25 cellular contexts compared by ENCODE assay signal in genomic region chr6:143803769-143804540, GRCh38. TPM values are rescaled to one million over a fixed set of nuclear protein-coding genes. Genes with fewer than 3 reads are reported as not detected.
DNase-seq lines count a peak whose midpoint lies in the region; ATAC-seq lines count a peak whose summit lies in the region.
"Had no signal": no experiment of that assay in that cellular context is flagged by ENCODE, and none has a peak within 500 bp of the region (broad histone marks: within the 10 kb centered on the region; RNA-seq: fewer than 3 reads in every experiment).

No MANE protein-coding gene starts in this region.

- peak overlapping the region; percentile 79 for H3K27ac ChIP-seq in HUES6 (ENCODE audit: low read depth, low read length)
- H3K27ac ChIP-seq: cardiac muscle cell, pancreas, SJSA1, upper lobe of right lung had no signal

- peaks cover 10% of the 10 kb centered on the region for H3K9me3 Mint-ChIP-seq in dendritic cell treated with granulocyte-macrophage colony-stimulating factor and Interleukin-4, amounts not matched to agents 40 ng/mL and 50 ng/mL, for 4 days

- H3K27me3 ChIP-seq in H7 (ENCODE audit: control insufficient read depth, insufficient read depth, low read length) (no peaks in the 10 kb centered on the region), HUES6 (ENCODE audit: control insufficient read depth, insufficient read depth, low read length) (no peaks in the 10 kb centered on the region)
- H3K27me3 ChIP-seq: cardiac muscle cell, pancreas, SJSA1, upper lobe of right lung had no signal

- no peaks in the 10 kb centered on the region for H3K27me3 Mint-ChIP-seq in dendritic cell treated with granulocyte-macrophage colony-stimulating factor and Interleukin-4, amounts not matched to agents 40 ng/mL and 50 ng/mL, for 4 days
- H3K27me3 Mint-ChIP-seq: activated B cell treated with CpG ODN at 0.5 μM for 24 hours, IgD-negative memory B cell had no signal

- DNase-seq in H7 = peak; percentile 21
- DNase-seq in iPS-NIHi7 (ENCODE audit: extremely low spot score) = peak; percentile 52
- DNase-seq in NCI-H1930 (lab: John Stamatoyannopoulos, UW) = no peak
- no peak for DNase-seq in GDM1 (lab: John Stamatoyannopoulos, UW)
- DNase-seq in SIG-M5 treated with dmso at 0.1 percent for 504 hours (lab: John Stamatoyannopoulos, UW; ENCODE audit: unreplicated experiment) = no peak
- DNase-seq: activated B cell treated with CpG ODN at 0.5 μM for 24 hours; activated CD4-positive, alpha-beta T cell treated with anti-CD3 and anti-CD28 coated beads, Interleukin-2, amount 50 U/mL, for 48 hours; activated CD8-positive, alpha-beta memory T cell treated with anti-CD3 and anti-CD28 coated beads, Interleukin-2, amount 50 U/mL, for 4 hours; CD8-positive, alpha-beta memory T cell; effector CD8-positive, alpha-beta T cell; left colon; mammary epithelial cell; NCI-H1048; pancreas; retina; RPMI8226; stimulated activated naive CD4-positive, alpha-beta T cell; upper lobe of right lung had no signal

- intact Hi-C loops in dendritic cell treated with granulocyte-macrophage colony-stimulating factor and Interleukin-4, amounts not matched to agents 40 ng/mL and 50 ng/mL, for 4 days (cut with micrococcal nuclease) = no loop called here

- H3K27ac Mint-ChIP-seq in dendritic cell treated with granulocyte-macrophage colony-stimulating factor and Interleukin-4, amounts not matched to agents 40 ng/mL and 50 ng/mL, for 4 days = peak overlapping the region; percentile 30
- H3K27ac Mint-ChIP-seq: activated B cell treated with CpG ODN at 0.5 μM for 24 hours had no signal

- no peaks in the 10 kb centered on the region for H3K9me3 ChIP-seq in HUES6 (ENCODE audit: control insufficient read depth, insufficient read depth, low read depth, low read length)
- H3K9me3 ChIP-seq: HAP-1, pancreas, SJSA1, upper lobe of right lung had no signal

- H3K4me3 ChIP-seq in H7 (ENCODE audit: insufficient read depth, low read depth, low read length) (no peak overlapping the region), HUES6 (ENCODE audit: low read depth, low read length) (no peak overlapping the region)
- H3K4me3 ChIP-seq: cardiac muscle cell, HAP-1, pancreas, SJSA1, upper lobe of right lung had no signal

- H3K4me3 Mint-ChIP-seq in dendritic cell treated with granulocyte-macrophage colony-stimulating factor and Interleukin-4, amounts not matched to agents 40 ng/mL and 50 ng/mL, for 4 days = no peak overlapping the region
- H3K4me3 Mint-ChIP-seq: activated B cell treated with CpG ODN at 0.5 μM for 24 hours; CD8-positive, alpha-beta memory T cell; IgD-negative memory B cell had no signal

- peaks cover 10% of the 10 kb centered on the region for H3K4me1 ChIP-seq in HUES6 (ENCODE audit: control insufficient read depth, insufficient read depth, low read length)
- H3K4me1 ChIP-seq: HAP-1, pancreas, upper lobe of right lung had no signal

- no peak overlapping the region for H3K9ac ChIP-seq in HUES6 (ENCODE audit: low read length)

- H3K36me3 Mint-ChIP-seq in dendritic cell treated with granulocyte-macrophage colony-stimulating factor and Interleukin-4, amounts not matched to agents 40 ng/mL and 50 ng/mL, for 4 days (ENCODE audit: low read depth) = peaks cover 62% of the 10 kb centered on the region

- H3K36me3 ChIP-seq in H7 (replicated peaks; ENCODE audit: control insufficient read depth, insufficient read depth, low read length) (peaks cover 1% of the 10 kb centered on the region; the same call in 1 of the 2 replicates), HUES6 (ENCODE audit: control insufficient read depth, insufficient read depth, low read length) (peaks cover 31% of the 10 kb centered on the region)
- H3K36me3 ChIP-seq: HAP-1, pancreas had no signal

- no peak for ATAC-seq in GM21529 (IDR thresholded peaks at IDR 0.05; ENCODE audit: unreplicated experiment)
- ATAC-seq: left colon, pancreas, upper lobe of right lung had no signal

- peaks cover 38% of the 10 kb centered on the region for H3K4me1 Mint-ChIP-seq in dendritic cell treated with granulocyte-macrophage colony-stimulating factor and Interleukin-4, amounts not matched to agents 40 ng/mL and 50 ng/mL, for 4 days (ENCODE audit: low read depth)
- H3K4me1 Mint-ChIP-seq: activated B cell treated with CpG ODN at 0.5 μM for 24 hours, IgD-negative memory B cell had no signal

RNA-seq across cellular contexts. Expression of gene LTV1, which starts 39.2 kb away (rescaled TPM):
- total RNA-seq in H7 (2014; rRNA removed; shearing (Covaris generic)) = 18.8 and 25.3 TPM in 2 replicates

Comparison
In these comparisons a context has a peak if more than half of its experiments do, and no peak if none do; other contexts are left out.
1. DNase-seq: peak in H7 (single experiment) and iPS-NIHi7 (single experiment); none in NCI-H1930 (0 of 2), GDM1 (single experiment) and SIG-M5 treated with dmso at 0.1 percent for 504 hours (single experiment).